ENCODE assay signal across 5 cellular contexts in the genomic region with DNA sequence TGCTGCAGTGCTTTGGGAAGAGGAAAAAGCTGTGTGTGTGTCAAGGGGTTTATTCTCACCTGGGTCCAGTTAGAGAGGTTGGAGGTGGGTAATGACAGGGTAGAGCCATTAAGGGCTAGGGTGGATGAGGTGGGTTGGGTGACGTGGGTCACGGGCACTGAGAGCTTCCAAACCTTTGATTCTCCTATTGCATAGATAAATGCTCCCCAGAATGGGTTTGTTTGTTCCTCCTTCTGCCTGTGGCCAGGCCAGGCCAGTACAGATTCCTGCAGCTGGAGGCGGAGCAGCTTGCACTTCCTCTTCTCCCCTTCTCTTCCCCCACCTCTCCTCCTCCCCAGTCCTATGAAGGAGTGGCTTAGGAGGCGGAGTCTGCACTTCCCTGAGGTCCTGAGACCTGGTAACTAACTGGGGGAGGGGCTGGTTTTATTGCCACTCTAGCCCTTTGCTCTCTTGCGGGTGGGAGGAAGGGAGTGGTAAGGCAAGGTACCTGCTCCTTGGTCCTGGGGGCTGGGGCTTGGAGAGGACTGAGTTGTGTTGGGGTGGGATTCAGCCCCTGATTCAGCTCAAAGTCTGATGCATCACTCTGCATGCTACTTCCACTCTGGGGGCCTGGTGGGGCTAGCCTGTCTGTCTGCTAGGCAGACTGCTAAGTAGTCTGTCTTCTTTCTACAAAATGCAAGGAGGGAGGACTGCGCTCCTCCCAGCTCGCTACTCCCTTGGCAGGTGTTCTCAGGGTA. TPM values are rescaled to one million over a fixed set of nuclear protein-coding genes. Genes with fewer than 3 reads are reported as not detected.
DNase-seq lines count a peak whose midpoint lies in the region; ATAC-seq, FAIRE-seq and TF ChIP-seq lines count a peak whose summit lies in the region.

No MANE protein-coding gene starts in this region.

- no peak overlapping the region for H2BK12ac ChIP-seq in neuronal stem cell (ENCODE audit: low read length)

- H3K9ac ChIP-seq in neuronal stem cell (ENCODE audit: low read depth, low read length, poor library complexity): no peak overlapping the region

- no peak overlapping the region for H2BK5ac ChIP-seq in neuronal stem cell (ENCODE audit: low read length)

- H3K4me3 ChIP-seq in MG63: no peak overlapping the region
- H3K4me3 ChIP-seq in brain microvascular endothelial cell (ENCODE audit: low read depth, low read length): no peak overlapping the region
- no peak overlapping the region for H3K4me3 ChIP-seq in neuronal stem cell (ENCODE audit: low read length in 2 of 2)

- H3K23ac ChIP-seq in neuronal stem cell (ENCODE audit: low read depth, low read length, poor library complexity): no peak overlapping the region

- peaks cover 13 to 15% of the 10 kb centered on the region in 2 donors for H3K4me1 ChIP-seq in neuronal stem cell (ENCODE audit: control insufficient read depth in 2 of 2, insufficient read depth in 1 of 2, low read depth in 1 of 2, low read length in 2 of 2)

- no peaks in the 10 kb centered on the region for H3K79me1 ChIP-seq in neuronal stem cell (ENCODE audit: low read depth, low read length)

- H3K18ac ChIP-seq in neuronal stem cell (ENCODE audit: low read length): peak overlapping the region; percentile 40

- H3K27me3 ChIP-seq in MG63 (no peaks in the 10 kb centered on the region), brain microvascular endothelial cell (replicated peaks) (peaks cover 2% of the 10 kb centered on the region), neuronal stem cell (ENCODE audit: control insufficient read depth in 3 of 3, insufficient read depth in 3 of 3, low read depth in 1 of 3, low read length in 3 of 3) (peaks cover 18 to 63% (median 35%) of the 10 kb centered on the region in 3 experiments)

- no peak overlapping the region for H3K4me2 ChIP-seq in neuronal stem cell (ENCODE audit: insufficient read depth, low read length, poor library complexity, severe bottlenecking)

- DNase-seq in MG63 (peak; percentile 39), brain microvascular endothelial cell (peak; percentile 25), neuronal stem cell (ENCODE audit: low spot score) (no peak), D721Med (ENCODE audit: insufficient read length, low spot score) (no peak)

- H2BK120ac ChIP-seq in neuronal stem cell (ENCODE audit: low read depth, low read length): no peak overlapping the region

- no CpG with 5 or more reads among the region's 7 CpGs for WGBS in neuronal stem cell (ENCODE audit: extremely low coverage in 2 of 2, insufficient read length in 2 of 2, insufficient replicate concordance in 1 of 2), 2 donors

- in situ Hi-C loops in brain microvascular endothelial cell (cut with HindIII; ENCODE audit: low pct_ligation_motif_present, low sequenced_read_pairs): no loop called here

- H3K27ac ChIP-seq in brain microvascular endothelial cell: no peak overlapping the region
- no peak overlapping the region for H3K27ac ChIP-seq in neuronal stem cell (replicated peaks; ENCODE audit: low read length)

- no peak overlapping the region for H4K8ac ChIP-seq in neuronal stem cell (ENCODE audit: low read depth, low read length)

- H4K91ac ChIP-seq in neuronal stem cell (ENCODE audit: low read depth, low read length, poor library complexity): no peak overlapping the region

- no peak overlapping the region for H2BK15ac ChIP-seq in neuronal stem cell (ENCODE audit: low read length)

- TF ChIP-seq CTCF in brain microvascular endothelial cell (IDR thresholded peaks at IDR 0.05; ENCODE audit: low read depth, low read length, missing control alignments) (no peak), D721Med (IDR thresholded peaks at IDR 0.05; ENCODE audit: insufficient read depth, missing control alignments) (no peak)

- FAIRE-seq in D721Med (lab: Jason Lieb, UNC): no peak

- peak overlapping the region; percentile 69 for H2AFZ ChIP-seq in neuronal stem cell (ENCODE audit: low read length)

- H3K9me3 ChIP-seq in MG63 (no peaks in the 10 kb centered on the region), neuronal stem cell (replicated peaks in 1 of 2; ENCODE audit: control insufficient read depth in 2 of 2, insufficient read depth in 1 of 2, low read depth in 1 of 2, low read length in 2 of 2) (peaks cover 0 to 3% of the 10 kb centered on the region in 2 donors)

- no peaks in the 10 kb centered on the region for H3K36me3 ChIP-seq in MG63
- no peaks in the 10 kb centered on the region for H3K36me3 ChIP-seq in brain microvascular endothelial cell (replicated peaks)
- H3K36me3 ChIP-seq in neuronal stem cell (replicated peaks in 1 of 2; ENCODE audit: control insufficient read depth in 2 of 2, insufficient read depth in 2 of 2, low read length in 2 of 2): no peaks in the 10 kb centered on the region

- H3K14ac ChIP-seq in neuronal stem cell (ENCODE audit: low read length): no peak overlapping the region

- H3K4ac ChIP-seq in neuronal stem cell (ENCODE audit: low read length): no peak overlapping the region

- no peak overlapping the region for H2AK5ac ChIP-seq in neuronal stem cell (ENCODE audit: low read depth, low read length)

- ATAC-seq in GM19328 (IDR thresholded peaks at IDR 0.05; ENCODE audit: unreplicated experiment): peak; percentile 66

RNA-seq across cellular contexts. Expression of gene SPINT1, which starts 3.5 kb away (rescaled TPM):
- total RNA-seq in MG63 (2014; rRNA removed; shearing (Covaris generic); ENCODE audit: low replicate concordance): not detected in 2 replicates
- 3.1 TPM for polyA plus RNA-seq in neuronal stem cell (2013, experiment 1 of 2)
- polyA plus RNA-seq in neuronal stem cell (2013, experiment 2 of 2): 3.1 TPM

RNA-seq across cellular contexts. Expression of gene PPP1R14D, which starts 18.9 kb away (rescaled TPM):
- total RNA-seq in MG63 (2014; rRNA removed; shearing (Covaris generic); ENCODE audit: low replicate concordance): not detected in 2 replicates
- polyA plus RNA-seq in neuronal stem cell (2013, experiment 1 of 2): not detected
- polyA plus RNA-seq in neuronal stem cell (2013, experiment 2 of 2): 0.07 TPM

RNA-seq across cellular contexts. Expression of gene RHOV, which starts 26.6 kb away (rescaled TPM):
- 0.49 TPM in 1 of 2 replicates, not detected in the other for total RNA-seq in MG63 (2014; rRNA removed; shearing (Covaris generic); ENCODE audit: low replicate concordance)
- 0.38 TPM for polyA plus RNA-seq in neuronal stem cell (2013, experiment 1 of 2)
- 0.37 TPM for polyA plus RNA-seq in neuronal stem cell (2013, experiment 2 of 2)

RNA-seq across cellular contexts. Expression of gene DNAJC17, which starts 40.1 kb away (rescaled TPM):
- 44.9 and 75.8 TPM in 2 replicates for total RNA-seq in MG63 (2014; rRNA removed; shearing (Covaris generic); ENCODE audit: low replicate concordance)
- 41.3 TPM for polyA plus RNA-seq in neuronal stem cell (2013, experiment 1 of 2)
- polyA plus RNA-seq in neuronal stem cell (2013, experiment 2 of 2): 37.8 TPM

RNA-seq across cellular contexts. Expression of gene ZFYVE19, which starts 40.5 kb away (rescaled TPM):
- 6.4 and 27.8 TPM in 2 replicates for total RNA-seq in MG63 (2014; rRNA removed; shearing (Covaris generic); ENCODE audit: low replicate concordance)
- polyA plus RNA-seq in neuronal stem cell (2013, experiment 1 of 2): 7.3 TPM
- 8.2 TPM for polyA plus RNA-seq in neuronal stem cell (2013, experiment 2 of 2)

Comparison
In these comparisons a context has a peak if more than half of its experiments do, and no peak if none do; other contexts are left out.
1. DNase-seq: peak in MG63 (single experiment) and brain microvascular endothelial cell (single experiment); none in neuronal stem cell (single experiment) and D721Med (single experiment).